In genomic region chr3:66494964-66495581, GRCh38 we compare ENCODE assay signal across 13 cellular contexts. TPM values are rescaled to one million over a fixed set of nuclear protein-coding genes. Genes with fewer than 3 reads are reported as not detected.
DNase-seq lines count a peak whose midpoint lies in the region; ATAC-seq and TF ChIP-seq lines count a peak whose summit lies in the region.
"Had no signal": no experiment of that assay in that cellular context is flagged by ENCODE, and none has a peak within 500 bp of the region (broad histone marks: within the 10 kb centered on the region; RNA-seq: fewer than 3 reads in every experiment).

No MANE protein-coding gene starts in this region.

- no peak overlapping the region for H3K27ac ChIP-seq in iPS-18a (ENCODE audit: low read length)

- DNase-seq in activated T-cell treated with anti-CD3 and anti-CD28 coated beads, Interleukin-2, amount 50 U/mL, for 72 hours, result no peak
- no peak for DNase-seq in activated T-cell treated with anti-CD3 and anti-CD28 coated beads, Interleukin-2, amount 50 U/mL, for 1 hour
- DNase-seq in activated T-helper 1 cell treated with anti-CD3 and anti-CD28 coated beads, Interleukin-12 subunit alpha, Interleukin-12 subunit beta, Interleukin-2, Interleukin-4 antibody, amounts not matched to agents 30 ng/mL and 10 ng/mL and 1 ng/mL, durations not matched to agents 14 hours and 24 hours and 36 hours (ENCODE audit: low spot score), result no peak
- peak; percentile 19 for DNase-seq in superior temporal gyrus (ENCODE audit: extremely low spot score)
- DNase-seq in LoVo (ENCODE audit: low spot score), result no peak
- DNase-seq in HEK293T (ENCODE audit: extremely low spot score), result no peak
- DNase-seq in NCI-H2081 treated with DMSO at 0.1 percent for 48 hours (lab: John Stamatoyannopoulos, UW), result no peak
- DNase-seq: ACHN; amniotic stem cell; GF-D8; NCI-H2029 treated with DMSO at 0.1 percent for 48 hours; stimulated activated CD4-positive, alpha-beta T cell treated with anti-CD3 and anti-CD28 coated beads, Interleukin-15, amount 100 ng/mL, for 24 hours had no signal

- H3K36me3 ChIP-seq in iPS-18a (ENCODE audit: control insufficient read depth, low read depth, low read length), result no peaks in the 10 kb centered on the region

- CTCF ChIA-PET in HEK293T (lab: Yijun Ruan, JAX), result no interaction called here

- no peaks in the 10 kb centered on the region for H3K9me3 Mint-ChIP-seq in activated T-cell treated with anti-CD3 and anti-CD28 coated beads, Interleukin-2, amount 50 U/mL, for 72 hours
- H3K9me3 Mint-ChIP-seq in activated T-helper 1 cell treated with anti-CD3 and anti-CD28 coated beads, Interleukin-12 subunit alpha, Interleukin-12 subunit beta, Interleukin-2, Interleukin-4 antibody, amounts not matched to agents 30 ng/mL and 10 ng/mL and 1 ng/mL, durations not matched to agents 14 hours and 24 hours and 36 hours, result no peaks in the 10 kb centered on the region

- no peaks in the 10 kb centered on the region for H3K27me3 ChIP-seq in iPS-18a (ENCODE audit: control insufficient read depth, insufficient read depth, low read length)

- peaks cover 5 to 6% of the 10 kb centered on the region in 2 donors for H3K36me3 Mint-ChIP-seq in activated T-cell treated with anti-CD3 and anti-CD28 coated beads, Interleukin-2, amount 50 U/mL, for 72 hours (ENCODE audit: insufficient read depth in 2 of 2)
- H3K36me3 Mint-ChIP-seq in activated T-helper 1 cell treated with anti-CD3 and anti-CD28 coated beads, Interleukin-12 subunit alpha, Interleukin-12 subunit beta, Interleukin-2, Interleukin-4 antibody, amounts not matched to agents 30 ng/mL and 10 ng/mL and 1 ng/mL, durations not matched to agents 14 hours and 24 hours and 36 hours (ENCODE audit: low read depth), result peaks cover 28% of the 10 kb centered on the region

- peaks cover 13% of the 10 kb centered on the region for H3K27me3 Mint-ChIP-seq in activated T-cell treated with anti-CD3 and anti-CD28 coated beads, Interleukin-2, amount 50 U/mL, for 72 hours (ENCODE audit: low read depth)
- no peaks in the 10 kb centered on the region for H3K27me3 Mint-ChIP-seq in activated T-helper 1 cell treated with anti-CD3 and anti-CD28 coated beads, Interleukin-12 subunit alpha, Interleukin-12 subunit beta, Interleukin-2, Interleukin-4 antibody, amounts not matched to agents 30 ng/mL and 10 ng/mL and 1 ng/mL, durations not matched to agents 14 hours and 24 hours and 36 hours (ENCODE audit: insufficient read depth)

- peak overlapping the region; percentile 30 to 95 for H3K4me3 Mint-ChIP-seq in activated T-cell treated with anti-CD3 and anti-CD28 coated beads, Interleukin-2, amount 50 U/mL, for 72 hours
- H3K4me3 Mint-ChIP-seq in activated T-helper 1 cell treated with anti-CD3 and anti-CD28 coated beads, Interleukin-12 subunit alpha, Interleukin-12 subunit beta, Interleukin-2, Interleukin-4 antibody, amounts not matched to agents 30 ng/mL and 10 ng/mL and 1 ng/mL, durations not matched to agents 14 hours and 24 hours and 36 hours, result peak overlapping the region; percentile 58

- H3K4me1 ChIP-seq in iPS-18a (ENCODE audit: control insufficient read depth, low read depth, low read length), result peaks cover 82% of the 10 kb centered on the region

- intact Hi-C loops in activated T-helper 1 cell treated with anti-CD3 and anti-CD28 coated beads, Interleukin-12 subunit alpha, Interleukin-12 subunit beta, Interleukin-2, Interleukin-4 antibody, amounts not matched to agents 30 ng/mL and 10 ng/mL and 1 ng/mL, durations not matched to agents 14 hours and 24 hours and 36 hours (cut with micrococcal nuclease), result loop anchor here (1.0 to 10.0 kb wide), 3 partner anchors 14 to 530 kb away; no protein-coding TSS in a partner anchor

- peak; percentile 47 to 63 for ATAC-seq in activated T-cell treated with anti-CD3 and anti-CD28 coated beads, Interleukin-2, amount 50 U/mL, for 72 hours (replicated peaks in 1 of 2)

- no peak overlapping the region for H3K9ac ChIP-seq in iPS-18a (ENCODE audit: low read length)

- POLR2A ChIA-PET in HEK293T (lab: Yijun Ruan, JAX), result no interaction called here

- H3K4me3 ChIP-seq in iPS-18a (ENCODE audit: low read length), result peak overlapping the region; percentile 82

- H3K27ac Mint-ChIP-seq in activated T-cell treated with anti-CD3 and anti-CD28 coated beads, Interleukin-2, amount 50 U/mL, for 72 hours, result peak overlapping the region; percentile 43
- peak overlapping the region; percentile 64 for H3K27ac Mint-ChIP-seq in activated T-helper 1 cell treated with anti-CD3 and anti-CD28 coated beads, Interleukin-12 subunit alpha, Interleukin-12 subunit beta, Interleukin-2, Interleukin-4 antibody, amounts not matched to agents 30 ng/mL and 10 ng/mL and 1 ng/mL, durations not matched to agents 14 hours and 24 hours and 36 hours

- H3K4me1 Mint-ChIP-seq in activated T-cell treated with anti-CD3 and anti-CD28 coated beads, Interleukin-2, amount 50 U/mL, for 72 hours (ENCODE audit: low read depth), result peaks cover 92% of the 10 kb centered on the region
- peaks cover 100% of the 10 kb centered on the region for H3K4me1 Mint-ChIP-seq in activated T-helper 1 cell treated with anti-CD3 and anti-CD28 coated beads, Interleukin-12 subunit alpha, Interleukin-12 subunit beta, Interleukin-2, Interleukin-4 antibody, amounts not matched to agents 30 ng/mL and 10 ng/mL and 1 ng/mL, durations not matched to agents 14 hours and 24 hours and 36 hours (ENCODE audit: low read depth)

- H3K9me3 ChIP-seq in iPS-18a (ENCODE audit: control insufficient read depth, low read depth, low read length), result no peaks in the 10 kb centered on the region

TF ChIP-seq in HEK293T, 16 proteins besides CTCF, POLR2A, EP300 and RAD21:
- TF ChIP-seq L3MBTL2 (conservative IDR thresholded peaks at IDR 0.05) (no peak), TARDBP (IDR thresholded peaks at IDR 0.05) (no peak), FOXM1 (IDR thresholded peaks at IDR 0.05; ENCODE audit: borderline replicate concordance) (no peak), CTBP1 (IDR thresholded peaks at IDR 0.05; ENCODE audit: borderline replicate concordance) (no peak)
TF ChIP-seq in HEK293T: peak in this region for 0.

RNA-seq across cellular contexts. Expression of gene LRIG1, which starts 5.7 kb away (rescaled TPM):
- 10 to 100 TPM; 21.6 to 44.8 TPM for total RNA-seq in activated T-cell treated with anti-CD3 and anti-CD28 coated beads, Interleukin-2, amount 50 U/mL, for 72 hours
- total RNA-seq in activated T-helper 1 cell treated with anti-CD3 and anti-CD28 coated beads, Interleukin-12 subunit alpha, Interleukin-12 subunit beta, Interleukin-2, Interleukin-4 antibody, amounts not matched to agents 30 ng/mL and 10 ng/mL and 1 ng/mL, durations not matched to agents 14 hours and 24 hours and 36 hours, result 57.4 and 59.5 TPM in 2 replicates
